ENCODE assay signal across 9 cellular contexts in genomic region chr1:42932442-42932941, GRCh38. TPM values are rescaled to one million over a fixed set of nuclear protein-coding genes. Genes with fewer than 3 reads are reported as not detected.
DNase-seq lines count a peak whose midpoint lies in the region; ATAC-seq, FAIRE-seq and TF ChIP-seq lines count a peak whose summit lies in the region.
"Had no signal": no experiment of that assay in that cellular context is flagged by ENCODE, and none has a peak within 500 bp of the region (broad histone marks: within the 10 kb centered on the region; RNA-seq: fewer than 3 reads in every experiment).

No MANE protein-coding gene starts in this region.

- peak overlapping the region; percentile 92 to 98 (median 96) for H3K27ac Mint-ChIP-seq in CD4-positive, alpha-beta memory T cell
- H3K27ac Mint-ChIP-seq in astrocyte (ENCODE audit: unreplicated experiment) (peak overlapping the region; percentile 47), nephron progenitor cell (peak overlapping the region; percentile 92)

- peak overlapping the region; percentile 73 to 92 (median 82) for H3K4me3 Mint-ChIP-seq in CD4-positive, alpha-beta memory T cell
- peak overlapping the region; percentile 50 for H3K4me3 Mint-ChIP-seq in astrocyte (ENCODE audit: unreplicated experiment)
- H3K4me3 Mint-ChIP-seq in nephron progenitor cell, result no peak overlapping the region

- H3K9ac ChIP-seq in astrocyte (ENCODE audit: low read length), result no peak overlapping the region

- H3K4me3 ChIP-seq in CD4-positive, alpha-beta memory T cell (ENCODE audit: low read length in 2 of 2), result peak overlapping the region; percentile 8 to 33
- no peak overlapping the region for H3K4me3 ChIP-seq in astrocyte (ENCODE audit: insufficient read depth, low read depth, low read length)

- H3K4me1 Mint-ChIP-seq in CD4-positive, alpha-beta memory T cell, result peaks cover 57 to 89% (median 74%) of the 10 kb centered on the region in 4 donors
- peaks cover 55% of the 10 kb centered on the region for H3K4me1 Mint-ChIP-seq in astrocyte (ENCODE audit: low read depth, unreplicated experiment)
- H3K4me1 Mint-ChIP-seq in nephron progenitor cell, result peaks cover 41% of the 10 kb centered on the region

- peak; percentile 1 for ATAC-seq in HG03045 (IDR thresholded peaks at IDR 0.05; ENCODE audit: unreplicated experiment)

- H2AFZ ChIP-seq in astrocyte (ENCODE audit: low read depth, low read length), result no peak overlapping the region

- TF ChIP-seq CTCF in astrocyte (IDR thresholded peaks at IDR 0.05; ENCODE audit: insufficient read depth, low read depth, low read length) (no peak), nephron progenitor cell (IDR thresholded peaks at IDR 0.05) (no peak)

- FAIRE-seq in astrocyte (lab: Jason Lieb, UNC), result no peak
- FAIRE-seq: bronchial epithelial cell had no signal

- no peaks in the 10 kb centered on the region for H3K9me3 ChIP-seq in CD4-positive, alpha-beta memory T cell (ENCODE audit: control insufficient read depth in 1 of 2, low read length in 2 of 2)
- no peaks in the 10 kb centered on the region for H3K9me3 ChIP-seq in astrocyte (ENCODE audit: insufficient read depth, low read depth, low read length)

- H3K9me3 Mint-ChIP-seq in CD4-positive, alpha-beta memory T cell, result peaks cover 0 to 5% (median 0%) of the 10 kb centered on the region in 8 donors
- H3K9me3 Mint-ChIP-seq in astrocyte (ENCODE audit: unreplicated experiment) (no peaks in the 10 kb centered on the region), nephron progenitor cell (no peaks in the 10 kb centered on the region)

- no peaks in the 10 kb centered on the region for H3K27me3 ChIP-seq in CD4-positive, alpha-beta memory T cell (ENCODE audit: insufficient read depth, low read length)
- no peaks in the 10 kb centered on the region for H3K27me3 ChIP-seq in astrocyte (ENCODE audit: insufficient read depth, low read length)

- H3K4me1 ChIP-seq in CD4-positive, alpha-beta memory T cell (ENCODE audit: insufficient read depth, low read length), result peaks cover 78% of the 10 kb centered on the region
- H3K4me1 ChIP-seq in astrocyte (ENCODE audit: insufficient read depth, low read length), result peaks cover 23% of the 10 kb centered on the region

- H3K79me2 ChIP-seq in astrocyte (ENCODE audit: insufficient read depth, low read length), result peaks cover 75% of the 10 kb centered on the region

- H3K27ac ChIP-seq in CD4-positive, alpha-beta memory T cell (ENCODE audit: low read depth, low read length), result peak overlapping the region; percentile 53
- no peak overlapping the region for H3K27ac ChIP-seq in astrocyte (ENCODE audit: low read depth, low read length)

- peaks cover 40% of the 10 kb centered on the region for H3K36me3 ChIP-seq in CD4-positive, alpha-beta memory T cell (ENCODE audit: insufficient read depth, low read length)
- peaks cover 44% of the 10 kb centered on the region for H3K36me3 ChIP-seq in astrocyte (ENCODE audit: insufficient read depth, low read length)

- H3K27me3 Mint-ChIP-seq in CD4-positive, alpha-beta memory T cell, result no peaks in the 10 kb centered on the region
- no peaks in the 10 kb centered on the region for H3K27me3 Mint-ChIP-seq in astrocyte (ENCODE audit: low read depth, unreplicated experiment)
- no peaks in the 10 kb centered on the region for H3K27me3 Mint-ChIP-seq in nephron progenitor cell (ENCODE audit: low read depth, poor library complexity)

- CTCF ChIA-PET in CD4-positive, alpha-beta memory T cell (lab: Charles Lee; ENCODE audit: partially characterized antibody), result interaction anchor here (1.2 to 2.4 kb wide), 7 partner anchors 10 to 166 kb away, joined by 3 to 20 read pairs (median 10); partner anchors contain the start of genes C1orf50 and P3H1

- no peak for DNase-seq in CD4-positive, alpha-beta memory T cell
- no peak for DNase-seq in astrocyte (ENCODE audit: low read depth)
- no peak for DNase-seq in nephron progenitor cell
- DNase-seq in hepatic stellate cell (ENCODE audit: low spot score), result no peak
- DNase-seq in middle frontal gyrus (ENCODE audit: extremely low spot score, low spot score), result no peak
- no peak for DNase-seq in NCI-H524 (lab: John Stamatoyannopoulos, UW)
- DNase-seq in DMS53 (lab: John Stamatoyannopoulos, UW), result no peak

- H4K20me1 ChIP-seq in astrocyte (ENCODE audit: insufficient read depth, low read length), result peaks cover 43% of the 10 kb centered on the region

- H3K36me3 Mint-ChIP-seq in CD4-positive, alpha-beta memory T cell, result peaks cover 45 to 68% of the 10 kb centered on the region in 2 donors
- H3K36me3 Mint-ChIP-seq in astrocyte (ENCODE audit: low read depth, unreplicated experiment), result peaks cover 46% of the 10 kb centered on the region
- peaks cover 42% of the 10 kb centered on the region for H3K36me3 Mint-ChIP-seq in nephron progenitor cell (ENCODE audit: low read depth)

- POLR2A ChIA-PET in CD4-positive, alpha-beta memory T cell (lab: Charles Lee; ENCODE audit: partially characterized antibody), result interaction anchor here (0.9 to 20.7 kb wide), 10 partner anchors 10 to 166 kb away, joined by 3 to 555 read pairs (median 7); partner anchors contain the start of genes C1orf50, ERMAP, P3H1 and SLC2A1

- no peak overlapping the region for H3K4me2 ChIP-seq in astrocyte (ENCODE audit: low read length)

- intact Hi-C loops in CD4-positive, alpha-beta memory T cell (cut with micrococcal nuclease), result no loop called here

RNA-seq across cellular contexts. Expression of gene SLC2A1, which starts 26.2 kb away (rescaled TPM):
- total RNA-seq in CD4-positive, alpha-beta memory T cell, result 10 to 100 TPM; 57.5 to 58.4 TPM
- 10 to 100 TPM; 22.7 to 29.9 TPM for polyA plus RNA-seq in CD4-positive, alpha-beta memory T cell
- 506 and 521 TPM in 2 replicates for total RNA-seq in astrocyte
